8 cellular contexts compared by ENCODE assay signal in the genomic region with DNA sequence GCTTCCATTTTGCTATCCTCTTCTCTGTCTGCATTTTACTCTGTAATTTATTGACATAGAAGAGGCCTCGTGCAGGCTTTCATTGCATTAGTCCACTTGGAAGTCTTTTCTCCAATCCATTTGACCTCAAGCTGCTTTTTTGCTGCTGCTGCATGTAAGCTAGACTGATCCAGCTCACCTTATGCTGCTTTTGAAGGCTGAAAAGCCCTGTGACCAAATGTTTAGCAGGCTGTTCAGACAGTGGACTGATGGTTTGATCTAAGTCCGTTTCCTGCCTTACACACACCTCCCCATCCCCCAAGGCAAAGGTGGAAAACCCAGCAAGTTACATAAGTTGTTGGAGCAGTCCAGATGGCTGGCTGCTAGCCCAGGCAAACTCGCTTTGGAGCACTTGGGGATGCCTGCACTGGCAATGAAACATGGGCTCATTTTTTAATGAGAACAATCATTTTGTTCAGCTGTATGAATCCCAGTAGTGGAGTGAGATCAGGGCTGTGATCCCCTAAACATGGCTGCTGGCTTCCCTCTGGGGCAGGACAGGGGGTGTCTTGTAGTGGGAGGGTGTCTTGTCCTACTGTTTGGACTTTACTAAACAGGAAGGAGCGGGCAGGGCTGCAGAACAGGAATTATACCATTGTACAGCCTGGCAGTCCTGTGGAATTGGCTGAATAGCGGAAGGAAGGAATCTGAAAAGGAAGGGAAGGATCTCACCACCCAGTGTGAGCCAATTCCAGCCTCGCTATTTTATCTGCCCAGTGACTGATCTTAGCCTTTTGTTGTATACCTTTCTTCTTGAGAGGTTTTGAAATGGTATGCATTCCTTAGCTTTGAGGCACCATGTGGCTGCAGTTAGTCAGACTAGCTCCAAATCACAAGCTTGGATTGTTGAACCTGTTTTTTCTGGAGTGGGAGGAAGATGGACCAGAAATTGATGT.
DNase-seq lines count a peak whose midpoint lies in the region; FAIRE-seq lines count a peak whose summit lies in the region.

No MANE protein-coding gene starts in this region.

- H3K9me3 Mint-ChIP-seq in CD4-positive, alpha-beta memory T cell = peaks cover 0 to 7% (median 2%) of the 10 kb centered on the region in 8 donors

- no peak overlapping the region for H3K4me3 ChIP-seq in CD4-positive, alpha-beta memory T cell (ENCODE audit: low read length in 2 of 2)
- H3K4me3 ChIP-seq in small intestine (ENCODE audit: low read depth in 1 of 2, low read length in 2 of 2) = no peak overlapping the region

- FAIRE-seq in small intestine (lab: Jason Lieb, UNC) = no peak

- peak overlapping the region; percentile 19 to 94 (median 94) for H3K27ac Mint-ChIP-seq in CD4-positive, alpha-beta memory T cell

- POLR2A ChIA-PET in CD4-positive, alpha-beta memory T cell (lab: Charles Lee; ENCODE audit: partially characterized antibody) = interaction anchor here (0.9 to 10.6 kb wide), 6 partner anchors 8 to 422 kb away, joined by 3 to 112 read pairs (median 6); a partner anchor contains a TSS

- in situ Hi-C loops in T47D (cut with HindIII; ENCODE audit: low pct_unique_long_range_greater_than_20kb, low sequenced_read_pairs) = no loop called here

- H3K27me3 Mint-ChIP-seq in CD4-positive, alpha-beta memory T cell = no peaks in the 10 kb centered on the region

- H3K36me3 Mint-ChIP-seq in CD4-positive, alpha-beta memory T cell = no peaks in the 10 kb centered on the region

- DNase-seq in CD4-positive, alpha-beta memory T cell = no peak
- DNase-seq in NCI-H2029 treated with DMSO at 0.1 percent for 48 hours (lab: John Stamatoyannopoulos, UW) (peak; percentile 50), T47D (ENCODE audit: low read depth in 1 of 2, low spot score in 1 of 2) (peak; percentile 33 to 89), iris pigment epithelial cell (ENCODE audit: low read depth) (peak; percentile 91), small intestine (peak; percentile 95), NCI-H2107 treated with DMSO at 0.1 percent for 48 hours (lab: John Stamatoyannopoulos, UW; ENCODE audit: unreplicated experiment) (no peak), HK-2 (ENCODE audit: unreplicated experiment) (no peak)
- no peak for DNase-seq in effector CD4-positive, alpha-beta T cell

- CTCF ChIA-PET in CD4-positive, alpha-beta memory T cell (lab: Charles Lee; ENCODE audit: partially characterized antibody) = interaction anchor here (1.6 to 2.4 kb wide), 2 partner anchors 15 to 21 kb away, joined by 4 to 15 read pairs; no protein-coding TSS in a partner anchor

- no peak overlapping the region for H3K27ac ChIP-seq in CD4-positive, alpha-beta memory T cell (ENCODE audit: low read depth, low read length)
- H3K27ac ChIP-seq in small intestine (ENCODE audit: low read depth in 1 of 2, low read length in 1 of 2) = peak overlapping the region; percentile 63 to 67

- intact Hi-C loops in CD4-positive, alpha-beta memory T cell (cut with micrococcal nuclease) = no loop called here

- peaks cover 53% of the 10 kb centered on the region for H3K4me1 ChIP-seq in CD4-positive, alpha-beta memory T cell (ENCODE audit: insufficient read depth, low read length)
- H3K4me1 ChIP-seq in small intestine (ENCODE audit: control insufficient read depth in 2 of 2, insufficient read depth in 1 of 2, low read depth in 1 of 2, low read length in 1 of 2) = peaks cover 13 to 14% of the 10 kb centered on the region in 2 donors

- WGBS in small intestine, 3 donors = 13 to 35% (median 28%) methylated on average over 6 of the region's 6 CpGs

- peak overlapping the region in 6 of 8 donors; percentile 15 to 85 (median 60) for H3K4me3 Mint-ChIP-seq in CD4-positive, alpha-beta memory T cell

- no peaks in the 10 kb centered on the region for H3K36me3 ChIP-seq in CD4-positive, alpha-beta memory T cell (ENCODE audit: insufficient read depth, low read length)
- H3K36me3 ChIP-seq in small intestine (ENCODE audit: control insufficient read depth in 2 of 2, insufficient read depth in 2 of 2, low read length in 2 of 2) = no peaks in the 10 kb centered on the region

- H3K9me3 ChIP-seq in CD4-positive, alpha-beta memory T cell (ENCODE audit: control insufficient read depth in 1 of 2, low read length in 2 of 2) = no peaks in the 10 kb centered on the region
- H3K9me3 ChIP-seq in small intestine (ENCODE audit: control insufficient read depth, low read depth) = no peaks in the 10 kb centered on the region

- peaks cover 40 to 82% (median 61%) of the 10 kb centered on the region in 4 donors for H3K4me1 Mint-ChIP-seq in CD4-positive, alpha-beta memory T cell

- no peaks in the 10 kb centered on the region for H3K27me3 ChIP-seq in CD4-positive, alpha-beta memory T cell (ENCODE audit: insufficient read depth, low read length)
- no peaks in the 10 kb centered on the region for H3K27me3 ChIP-seq in small intestine (ENCODE audit: control insufficient read depth in 2 of 2, insufficient read depth in 2 of 2, low read length in 2 of 2)

Comparison
In these comparisons a context has a peak if more than half of its experiments do, and no peak if none do; other contexts are left out.
1. DNase-seq: peak in NCI-H2029 treated with DMSO at 0.1 percent for 48 hours (single experiment), T47D (2 of 2), iris pigment epithelial cell (single experiment) and small intestine (single experiment); none in CD4-positive, alpha-beta memory T cell (0 of 5), NCI-H2107 treated with DMSO at 0.1 percent for 48 hours (single experiment), effector CD4-positive, alpha-beta T cell (single experiment) and HK-2 (single experiment).